In the genomic region with DNA sequence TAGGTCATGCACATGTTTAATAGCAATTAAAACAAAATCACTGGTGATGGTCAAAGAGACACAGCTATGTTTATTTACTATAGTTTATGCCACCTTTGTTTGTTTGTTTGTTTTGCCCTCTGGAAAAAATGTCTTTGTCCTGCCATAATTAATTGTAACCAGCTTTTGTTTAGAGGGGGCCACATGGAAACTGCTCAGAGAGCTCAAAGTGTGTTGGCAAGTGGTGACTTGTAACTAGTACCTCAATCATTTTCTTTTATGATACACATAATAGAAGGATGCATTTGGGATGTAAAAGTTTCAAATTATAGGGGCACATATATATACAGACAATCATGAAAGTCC, we compare ENCODE assay signal across 19 cellular contexts. TPM values are rescaled to one million over a fixed set of nuclear protein-coding genes. Genes with fewer than 3 reads are reported as not detected.
DNase-seq lines count a peak whose midpoint lies in the region; ATAC-seq and TF ChIP-seq lines count a peak whose summit lies in the region.
"Had no signal": no experiment of that assay in that cellular context is flagged by ENCODE, and none has a peak within 500 bp of the region (broad histone marks: within the 10 kb centered on the region; RNA-seq: fewer than 3 reads in every experiment).

No MANE protein-coding gene starts in this region.

- intact Hi-C loops in naive thymus-derived CD4-positive, alpha-beta T cell (cut with micrococcal nuclease) = loop anchor here in 1 of 2 donors (2.0 kb wide), 1 partner anchor 59 kb away; no protein-coding TSS in a partner anchor

- H3K4me1 Mint-ChIP-seq in osteocyte (ENCODE audit: unreplicated experiment) = peaks cover 86% of the 10 kb centered on the region
- H3K4me1 Mint-ChIP-seq in naive thymus-derived CD4-positive, alpha-beta T cell = peaks cover 12 to 48% (median 31%) of the 10 kb centered on the region in 7 donors

- peak overlapping the region; percentile 96 for H3K27ac Mint-ChIP-seq in osteocyte (ENCODE audit: unreplicated experiment)
- H3K27ac Mint-ChIP-seq in naive thymus-derived CD4-positive, alpha-beta T cell = no peak overlapping the region
- H3K27ac Mint-ChIP-seq: activated naive CD8-positive, alpha-beta T cell treated with anti-CD3 and anti-CD28 coated beads, Interleukin-2, amount 50 U/mL, for 24 hours; activated T-helper 17 cell treated with anti-CD3 and anti-CD28 coated beads, Interleukin-2, amount 50 U/mL, for 72 hours had no signal

- H3K27me3 ChIP-seq in RWPE2 (ENCODE audit: insufficient read depth, poor library complexity, severe bottlenecking) = no peaks in the 10 kb centered on the region
- no peaks in the 10 kb centered on the region for H3K27me3 ChIP-seq in upper lobe of left lung
- H3K27me3 ChIP-seq in naive thymus-derived CD4-positive, alpha-beta T cell (ENCODE audit: control insufficient read depth in 2 of 2, insufficient read depth in 2 of 2, low read length in 2 of 2) = no peaks in the 10 kb centered on the region
- H3K27me3 ChIP-seq: BLaER1, cardiac muscle cell had no signal

- TF ChIP-seq CTCF in RWPE2 (IDR thresholded peaks at IDR 0.05; ENCODE audit: poor library complexity, severe bottlenecking) (no peak), osteocyte (IDR thresholded peaks at IDR 0.05) (no peak), upper lobe of left lung (IDR thresholded peaks at IDR 0.05) (no peak)

- no peaks in the 10 kb centered on the region for H3K36me3 Mint-ChIP-seq in osteocyte (ENCODE audit: unreplicated experiment)
- H3K36me3 Mint-ChIP-seq in naive thymus-derived CD4-positive, alpha-beta T cell = peaks cover 0 to 8% (median 2%) of the 10 kb centered on the region in 5 donors

- H3K4me3 ChIP-seq in RWPE2 (ENCODE audit: severe bottlenecking) (no peak overlapping the region), upper lobe of left lung (no peak overlapping the region)
- no peak overlapping the region for H3K4me3 ChIP-seq in naive thymus-derived CD4-positive, alpha-beta T cell (ENCODE audit: low read length)
- H3K4me3 ChIP-seq: BLaER1, cardiac muscle cell had no signal

- no peak overlapping the region for H3K4me3 Mint-ChIP-seq in osteocyte (ENCODE audit: unreplicated experiment)
- H3K4me3 Mint-ChIP-seq in naive thymus-derived CD4-positive, alpha-beta T cell = no peak overlapping the region
- H3K4me3 Mint-ChIP-seq: activated naive CD8-positive, alpha-beta T cell treated with anti-CD3 and anti-CD28 coated beads, Interleukin-2, amount 50 U/mL, for 24 hours; activated T-helper 17 cell treated with anti-CD3 and anti-CD28 coated beads, Interleukin-2, amount 50 U/mL, for 72 hours; neural crest cell had no signal

- no peaks in the 10 kb centered on the region for H3K9me3 Mint-ChIP-seq in osteocyte (ENCODE audit: unreplicated experiment)
- no peaks in the 10 kb centered on the region for H3K9me3 Mint-ChIP-seq in naive thymus-derived CD4-positive, alpha-beta T cell
- H3K9me3 Mint-ChIP-seq: activated naive CD8-positive, alpha-beta T cell treated with anti-CD3 and anti-CD28 coated beads, Interleukin-2, amount 50 U/mL, for 24 hours; activated T-helper 17 cell treated with anti-CD3 and anti-CD28 coated beads, Interleukin-2, amount 50 U/mL, for 72 hours; neural crest cell had no signal

- no peaks in the 10 kb centered on the region for H3K27me3 Mint-ChIP-seq in osteocyte (ENCODE audit: unreplicated experiment)
- no peaks in the 10 kb centered on the region for H3K27me3 Mint-ChIP-seq in naive thymus-derived CD4-positive, alpha-beta T cell
- H3K27me3 Mint-ChIP-seq: activated naive CD8-positive, alpha-beta T cell treated with anti-CD3 and anti-CD28 coated beads, Interleukin-2, amount 50 U/mL, for 24 hours; activated T-helper 17 cell treated with anti-CD3 and anti-CD28 coated beads, Interleukin-2, amount 50 U/mL, for 72 hours had no signal

- CTCF ChIA-PET in naive thymus-derived CD4-positive, alpha-beta T cell (lab: Charles Lee) = interaction anchor here (1.2 kb wide), 1 partner anchor 8 kb away, joined by 3 read pairs; no protein-coding TSS in a partner anchor

- ATAC-seq in RWPE2 (ENCODE audit: low read depth) (no peak), upper lobe of left lung (ENCODE audit: low FRiP score in 2 of 2) (no peak), esophagus mucosa (no peak)
- no peak for ATAC-seq in naive thymus-derived CD4-positive, alpha-beta T cell
- ATAC-seq: activated naive CD8-positive, alpha-beta T cell treated with anti-CD3 and anti-CD28 coated beads, Interleukin-2, amount 50 U/mL, for 24 hours; activated T-helper 17 cell treated with anti-CD3 and anti-CD28 coated beads, Interleukin-2, amount 50 U/mL, for 72 hours had no signal

- H3K27ac ChIP-seq in RWPE2 (ENCODE audit: poor library complexity, severe bottlenecking) = peak overlapping the region; percentile 77
- H3K27ac ChIP-seq in epithelial cell of prostate = peak overlapping the region; percentile 35
- peak overlapping the region; percentile 71 to 89 (median 82) for H3K27ac ChIP-seq in upper lobe of left lung
- no peak overlapping the region for H3K27ac ChIP-seq in naive thymus-derived CD4-positive, alpha-beta T cell (ENCODE audit: low read depth, low read length)
- H3K27ac ChIP-seq: BLaER1, cardiac muscle cell had no signal

- H3K36me3 ChIP-seq in RWPE2 (ENCODE audit: low read depth) = no peaks in the 10 kb centered on the region
- no peaks in the 10 kb centered on the region for H3K36me3 ChIP-seq in upper lobe of left lung
- no peaks in the 10 kb centered on the region for H3K36me3 ChIP-seq in naive thymus-derived CD4-positive, alpha-beta T cell (ENCODE audit: control insufficient read depth in 2 of 3, insufficient read depth in 3 of 3, low read length in 3 of 3)
- H3K36me3 ChIP-seq: BLaER1, cardiac muscle cell had no signal

- no peak for TF ChIP-seq POLR2A in upper lobe of left lung (IDR thresholded peaks at IDR 0.05)

- H3K4me1 ChIP-seq in RWPE2 (ENCODE audit: insufficient read depth, poor library complexity, severe bottlenecking) (peaks cover 24% of the 10 kb centered on the region), upper lobe of left lung (peaks cover 38 to 76% (median 54%) of the 10 kb centered on the region in 4 donors)
- no peaks in the 10 kb centered on the region for H3K4me1 ChIP-seq in naive thymus-derived CD4-positive, alpha-beta T cell (ENCODE audit: control insufficient read depth in 2 of 2, insufficient read depth in 2 of 2, low read length in 2 of 2)
- H3K4me1 ChIP-seq: BLaER1 had no signal

- H3K9me3 ChIP-seq in RWPE2 (ENCODE audit: severe bottlenecking) (no peaks in the 10 kb centered on the region), upper lobe of left lung (no peaks in the 10 kb centered on the region)
- H3K9me3 ChIP-seq in naive thymus-derived CD4-positive, alpha-beta T cell (ENCODE audit: control insufficient read depth in 2 of 3, low read length in 3 of 3) = no peaks in the 10 kb centered on the region
- H3K9me3 ChIP-seq: BLaER1 had no signal

- POLR2A ChIA-PET in naive thymus-derived CD4-positive, alpha-beta T cell (lab: Charles Lee) = interaction anchor here (0.7 kb wide), 1 partner anchor 35 kb away, joined by 3 read pairs; no protein-coding TSS in a partner anchor

- DNase-seq in RWPE2 (ENCODE audit: low spot score) (no peak), epithelial cell of prostate (ENCODE audit: low read depth, low spot score) (no peak), osteocyte (ENCODE audit: extremely low spot score, unreplicated experiment) (no peak), upper lobe of left lung (no peak), middle frontal gyrus (ENCODE audit: extremely low spot score, low spot score) (no peak)
- no peak for DNase-seq in naive thymus-derived CD4-positive, alpha-beta T cell
- DNase-seq: activated naive CD8-positive, alpha-beta T cell treated with anti-CD3 and anti-CD28 coated beads, Interleukin-2, amount 50 U/mL, for 24 hours; hippocampal formation; islet precursor cell; NCI-H2081 treated with DMSO at 0.1 percent for 48 hours; NCI-H524 treated with DMSO at 0.1 percent for 48 hours; OCI-M1; stimulated activated naive CD4-positive, alpha-beta T cell; T-helper 9 cell had no signal

- no peak for TF ChIP-seq EP300 in upper lobe of left lung (IDR thresholded peaks at IDR 0.05)

RNA-seq across cellular contexts. Expression of a gene that starts 40.2 kb away (rescaled TPM):
- total RNA-seq in osteocyte (43.2 and 45.9 TPM in 2 replicates), upper lobe of left lung (10 to 100 TPM; 38.6 to 80.9 (median 61.1) TPM), esophagus mucosa (3.7 TPM)
- total RNA-seq in naive thymus-derived CD4-positive, alpha-beta T cell = 10 to 100 TPM; 20.3 to 45.2 (median 34.2) TPM
- polyA plus RNA-seq in naive thymus-derived CD4-positive, alpha-beta T cell = 10 to 100 TPM; 16.4 to 30.3 TPM
